In the genomic region with DNA sequence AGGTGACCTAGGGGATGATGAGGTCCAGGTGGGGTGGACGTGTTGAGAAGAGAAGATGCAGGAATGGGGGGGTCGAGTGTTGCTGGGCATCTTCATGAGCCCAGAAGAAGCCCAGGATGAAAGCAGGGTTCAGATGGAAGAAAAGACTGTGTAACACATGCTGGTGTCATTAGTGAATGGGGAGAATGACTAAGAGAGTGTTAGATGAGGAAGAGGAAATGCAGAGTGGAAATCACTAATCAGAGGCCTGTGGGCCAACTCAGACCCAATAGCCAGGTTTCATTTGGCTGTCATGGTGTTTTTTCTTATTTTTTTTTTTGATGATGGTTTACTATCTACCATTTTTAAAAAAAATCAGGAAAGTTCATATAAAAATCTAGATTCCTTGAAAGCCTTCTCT, we compare ENCODE assay signal across 21 cellular contexts.
DNase-seq lines count a peak whose midpoint lies in the region; ATAC-seq, FAIRE-seq and TF ChIP-seq lines count a peak whose summit lies in the region.
"Had no signal": no experiment of that assay in that cellular context is flagged by ENCODE, and none has a peak within 500 bp of the region (broad histone marks: within the 10 kb centered on the region; RNA-seq: fewer than 3 reads in every experiment).

No MANE protein-coding gene starts in this region.

- H3K4ac ChIP-seq in mesenchymal stem cell (ENCODE audit: low read depth in 1 of 2, low read length in 2 of 2) = no peak overlapping the region

- H2BK12ac ChIP-seq in mesenchymal stem cell (ENCODE audit: low read length in 2 of 2) = no peak overlapping the region

- H3K36me3 Mint-ChIP-seq in WTC11 = no peaks in the 10 kb centered on the region
- H3K36me3 Mint-ChIP-seq: CD4-positive, alpha-beta memory T cell had no signal

- no peak overlapping the region for H3K27ac ChIP-seq in mesenchymal stem cell (ENCODE audit: low read length, poor library complexity, severe bottlenecking)
- H3K27ac ChIP-seq: Peyer's patch had no signal

- no peak for FAIRE-seq in bronchial epithelial cell (lab: Jason Lieb, UNC)
- FAIRE-seq: K562 had no signal

- no peak overlapping the region for H3K23ac ChIP-seq in mesenchymal stem cell (ENCODE audit: low read length in 2 of 2)

- H3K9ac ChIP-seq in mesenchymal stem cell (ENCODE audit: low read length) = no peak overlapping the region

- no peak overlapping the region for H4K91ac ChIP-seq in mesenchymal stem cell (ENCODE audit: low read length)

- POLR2A ChIA-PET in WTC11 (lab: Charles Lee) = no interaction called here

- no peak overlapping the region for H3K14ac ChIP-seq in mesenchymal stem cell (ENCODE audit: low read length in 2 of 2)

- H3K4me3 ChIP-seq in bronchial epithelial cell (ENCODE audit: low read depth, low read length) (no peak overlapping the region), mesenchymal stem cell (ENCODE audit: insufficient read depth in 1 of 2, low read depth in 1 of 2, low read length in 2 of 2) (no peak overlapping the region)
- H3K4me3 ChIP-seq: K562, Peyer's patch had no signal

- CTCF ChIA-PET in WTC11 (lab: Charles Lee) = no interaction called here

- 82% methylated on average over 2 of the region's 2 CpGs for WGBS in mesenchymal stem cell

- TF ChIP-seq CTCF in bronchial epithelial cell (IDR thresholded peaks at IDR 0.05; ENCODE audit: insufficient read depth, low read length, severe bottlenecking) (no peak), WTC11 (IDR thresholded peaks at IDR 0.05) (no peak)

- no peak overlapping the region for H2BK15ac ChIP-seq in mesenchymal stem cell (ENCODE audit: low read depth, poor library complexity, severe bottlenecking)

- H2AFZ ChIP-seq in mesenchymal stem cell (ENCODE audit: low read depth, low read length) = no peak overlapping the region

- ATAC-seq in HG03439 (IDR thresholded peaks at IDR 0.05; ENCODE audit: unreplicated experiment) (no peak), WTC11 (no peak)
- ATAC-seq: K562 had no signal

- no peak overlapping the region for H2BK5ac ChIP-seq in mesenchymal stem cell (ENCODE audit: low read depth, low read length, poor library complexity, severe bottlenecking)

- peaks cover 15% of the 10 kb centered on the region for H3K4me1 ChIP-seq in mesenchymal stem cell (ENCODE audit: control insufficient read depth, insufficient read depth, low read depth, low read length)
- H3K4me1 ChIP-seq: Peyer's patch had no signal

- H3K4me3 Mint-ChIP-seq in WTC11 = no peak overlapping the region
- H3K4me3 Mint-ChIP-seq: CD4-positive, alpha-beta memory T cell had no signal

- H2BK120ac ChIP-seq in mesenchymal stem cell (ENCODE audit: low read depth, low read length) = no peak overlapping the region

- H3K9me3 Mint-ChIP-seq in WTC11 = peaks cover 2% of the 10 kb centered on the region; the same call in 1 of the 2 replicates
- H3K9me3 Mint-ChIP-seq: CD4-positive, alpha-beta memory T cell had no signal

- no peaks in the 10 kb centered on the region for H3K9me3 ChIP-seq in mesenchymal stem cell (ENCODE audit: control insufficient read depth, low read length)
- H3K9me3 ChIP-seq: Peyer's patch had no signal

- no peaks in the 10 kb centered on the region for H3K27me3 Mint-ChIP-seq in WTC11 (ENCODE audit: low read depth)

- peak overlapping the region; percentile 20 for H4K8ac ChIP-seq in mesenchymal stem cell (ENCODE audit: low read length)

- no peak overlapping the region for H3K4me2 ChIP-seq in mesenchymal stem cell (ENCODE audit: low read length, poor library complexity, severe bottlenecking)

- DNase-seq in NOMO-1 treated with DMSO at 0.1 percent for 48 hours (lab: John Stamatoyannopoulos, UW; ENCODE audit: unreplicated experiment) (peak; percentile 59), NOMO-1 treated with dmso at 0.1 percent for 144 hours (lab: John Stamatoyannopoulos, UW; ENCODE audit: unreplicated experiment) (no peak), HT1080 (ENCODE audit: low read depth) (peak; percentile 54), bronchial epithelial cell (ENCODE audit: low read depth) (peak; percentile 79), mesenchymal stem cell (no peak), WTC11 (ENCODE audit: low spot score) (no peak), SKM-1 (lab: John Stamatoyannopoulos, UW; ENCODE audit: unreplicated experiment) (no peak)
- DNase-seq: 8988T; Calu3; CD4-positive, alpha-beta memory T cell; DMS53; HCEC 1CT; NCI-H1436; NCI-H2029; NCI-H2171; NCI-H446 treated with DMSO at 0.1 percent for 48 hours; NCI-H774; Peyer's patch; SHP77 treated with DMSO at 0.1 percent for 48 hours had no signal

- H3K27me3 ChIP-seq in bronchial epithelial cell (ENCODE audit: control insufficient read depth, insufficient read depth, low read length) (no peaks in the 10 kb centered on the region), mesenchymal stem cell (ENCODE audit: control insufficient read depth in 1 of 2, insufficient read depth in 1 of 2, low read length in 2 of 2) (peaks cover 0 to 21% of the 10 kb centered on the region in 2 experiments)
- H3K27me3 ChIP-seq: Peyer's patch had no signal

- no peaks in the 10 kb centered on the region for H3K79me1 ChIP-seq in mesenchymal stem cell (replicated peaks; ENCODE audit: low read length, poor library complexity, severe bottlenecking)

- peak overlapping the region in 1 of 2 experiments; percentile 24 for H3K18ac ChIP-seq in mesenchymal stem cell (ENCODE audit: low read depth in 1 of 2, low read length in 2 of 2)

- H3K4me1 Mint-ChIP-seq in WTC11 = peaks cover 35% of the 10 kb centered on the region
- H3K4me1 Mint-ChIP-seq: CD4-positive, alpha-beta memory T cell had no signal

- no peaks in the 10 kb centered on the region for H3K36me3 ChIP-seq in bronchial epithelial cell (ENCODE audit: control insufficient read depth, insufficient read depth, low read length)
- no peaks in the 10 kb centered on the region for H3K36me3 ChIP-seq in mesenchymal stem cell (ENCODE audit: control insufficient read depth in 1 of 2, insufficient read depth in 2 of 2, low read depth in 1 of 2, low read length in 2 of 2)
- H3K36me3 ChIP-seq: Peyer's patch had no signal

- H3K27ac Mint-ChIP-seq in WTC11 = no peak overlapping the region
- H3K27ac Mint-ChIP-seq: CD4-positive, alpha-beta memory T cell had no signal

- peak overlapping the region; percentile 72 for H2AK5ac ChIP-seq in mesenchymal stem cell (ENCODE audit: low read length, severe bottlenecking)

TF ChIP-seq in WTC11, 78 proteins besides CTCF, POLR2A, EP300 and RAD21 (continues in another document):
- TF ChIP-seq ZNF121 (CRISPR knock-in tag; IDR thresholded peaks at IDR 0.05) = no peak
- TF ChIP-seq, protein P1, sequence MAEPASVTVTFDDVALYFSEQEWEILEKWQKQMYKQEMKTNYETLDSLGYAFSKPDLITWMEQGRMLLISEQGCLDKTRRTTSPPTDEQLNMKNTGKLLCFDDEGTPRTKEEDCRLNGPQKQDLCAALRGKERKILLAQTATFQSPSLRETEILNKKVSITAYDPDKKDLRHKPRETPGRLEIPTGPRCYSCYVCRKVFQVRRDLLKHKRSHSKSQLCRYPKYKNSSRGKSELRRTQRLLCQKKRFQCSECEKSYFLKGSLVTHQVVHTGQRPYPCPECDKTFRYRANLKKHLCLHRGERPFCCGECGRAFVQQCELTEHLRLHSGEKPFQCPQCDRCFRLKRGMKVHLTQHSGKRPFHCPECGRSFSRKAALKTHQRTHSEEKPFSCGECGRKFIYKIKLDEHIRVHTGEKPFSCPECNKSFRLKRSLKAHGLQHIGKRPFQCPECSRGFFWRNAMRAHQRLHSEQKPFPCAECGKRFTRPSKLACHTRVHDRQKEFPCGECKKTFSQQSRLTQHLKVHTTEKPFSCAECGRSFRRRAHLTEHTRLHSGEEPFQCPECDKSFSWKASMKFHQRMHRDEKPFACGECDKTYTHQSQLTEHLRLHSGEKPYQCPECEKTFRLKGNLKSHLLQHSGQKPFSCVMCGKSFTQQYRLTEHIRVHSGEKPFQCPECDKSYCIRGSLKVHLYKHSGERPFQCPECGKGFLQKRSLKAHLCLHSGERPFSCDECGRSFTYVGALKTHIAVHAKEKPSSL (CRISPR knock-in tag; conservative IDR thresholded peaks at IDR 0.05) = no peak
- TF ChIP-seq IRF2 (CRISPR knock-in tag; IDR thresholded peaks at IDR 0.05; ENCODE audit: borderline replicate concordance, low read depth) = no peak
- TF ChIP-seq, protein P2, sequence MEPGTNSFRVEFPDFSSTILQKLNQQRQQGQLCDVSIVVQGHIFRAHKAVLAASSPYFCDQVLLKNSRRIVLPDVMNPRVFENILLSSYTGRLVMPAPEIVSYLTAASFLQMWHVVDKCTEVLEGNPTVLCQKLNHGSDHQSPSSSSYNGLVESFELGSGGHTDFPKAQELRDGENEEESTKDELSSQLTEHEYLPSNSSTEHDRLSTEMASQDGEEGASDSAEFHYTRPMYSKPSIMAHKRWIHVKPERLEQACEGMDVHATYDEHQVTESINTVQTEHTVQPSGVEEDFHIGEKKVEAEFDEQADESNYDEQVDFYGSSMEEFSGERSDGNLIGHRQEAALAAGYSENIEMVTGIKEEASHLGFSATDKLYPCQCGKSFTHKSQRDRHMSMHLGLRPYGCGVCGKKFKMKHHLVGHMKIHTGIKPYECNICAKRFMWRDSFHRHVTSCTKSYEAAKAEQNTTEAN (CRISPR knock-in tag; IDR thresholded peaks at IDR 0.05) = no peak
- TF ChIP-seq, protein P3, sequence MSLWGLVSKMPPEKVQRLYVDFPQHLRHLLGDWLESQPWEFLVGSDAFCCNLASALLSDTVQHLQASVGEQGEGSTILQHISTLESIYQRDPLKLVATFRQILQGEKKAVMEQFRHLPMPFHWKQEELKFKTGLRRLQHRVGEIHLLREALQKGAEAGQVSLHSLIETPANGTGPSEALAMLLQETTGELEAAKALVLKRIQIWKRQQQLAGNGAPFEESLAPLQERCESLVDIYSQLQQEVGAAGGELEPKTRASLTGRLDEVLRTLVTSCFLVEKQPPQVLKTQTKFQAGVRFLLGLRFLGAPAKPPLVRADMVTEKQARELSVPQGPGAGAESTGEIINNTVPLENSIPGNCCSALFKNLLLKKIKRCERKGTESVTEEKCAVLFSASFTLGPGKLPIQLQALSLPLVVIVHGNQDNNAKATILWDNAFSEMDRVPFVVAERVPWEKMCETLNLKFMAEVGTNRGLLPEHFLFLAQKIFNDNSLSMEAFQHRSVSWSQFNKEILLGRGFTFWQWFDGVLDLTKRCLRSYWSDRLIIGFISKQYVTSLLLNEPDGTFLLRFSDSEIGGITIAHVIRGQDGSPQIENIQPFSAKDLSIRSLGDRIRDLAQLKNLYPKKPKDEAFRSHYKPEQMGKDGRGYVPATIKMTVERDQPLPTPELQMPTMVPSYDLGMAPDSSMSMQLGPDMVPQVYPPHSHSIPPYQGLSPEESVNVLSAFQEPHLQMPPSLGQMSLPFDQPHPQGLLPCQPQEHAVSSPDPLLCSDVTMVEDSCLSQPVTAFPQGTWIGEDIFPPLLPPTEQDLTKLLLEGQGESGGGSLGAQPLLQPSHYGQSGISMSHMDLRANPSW (CRISPR knock-in tag; conservative IDR thresholded peaks at IDR 0.05; ENCODE audit: low read depth) = no peak
- TF ChIP-seq FOXK1 (CRISPR knock-in tag; IDR thresholded peaks at IDR 0.05) = no peak
- TF ChIP-seq CREM (CRISPR knock-in tag; IDR thresholded peaks at IDR 0.05) = no peak
- no peak for TF ChIP-seq NR3C1 (CRISPR knock-in tag; conservative IDR thresholded peaks at IDR 0.05; ENCODE audit: low read depth)
- no peak for TF ChIP-seq SP1 (CRISPR knock-in tag; conservative IDR thresholded peaks at IDR 0.05)

Comparison
In these comparisons a context has a peak if more than half of its experiments do, and no peak if none do; other contexts are left out.
1. DNase-seq: peak in NOMO-1 treated with DMSO at 0.1 percent for 48 hours (single experiment), HT1080 (single experiment) and bronchial epithelial cell (single experiment); none in NOMO-1 treated with dmso at 0.1 percent for 144 hours (single experiment), mesenchymal stem cell (single experiment), WTC11 (single experiment) and SKM-1 (single experiment).